ENCODE assay signal across 25 cellular contexts in genomic region chr2:100796499-100797100, GRCh38. TPM values are rescaled to one million over a fixed set of nuclear protein-coding genes. Genes with fewer than 3 reads are reported as not detected.
DNase-seq lines count a peak whose midpoint lies in the region; ATAC-seq, FAIRE-seq and TF ChIP-seq lines count a peak whose summit lies in the region.
"Had no signal": no experiment of that assay in that cellular context is flagged by ENCODE, and none has a peak within 500 bp of the region (broad histone marks: within the 10 kb centered on the region; RNA-seq: fewer than 3 reads in every experiment).

No MANE protein-coding gene starts in this region.

- no peaks in the 10 kb centered on the region for H3K79me2 ChIP-seq in mammary epithelial cell (ENCODE audit: insufficient read depth, low read length)
- no peaks in the 10 kb centered on the region for H3K79me2 ChIP-seq in GM23248 (ENCODE audit: insufficient read depth)

- H4K20me1 ChIP-seq in mammary epithelial cell (ENCODE audit: insufficient read depth, low read length) (no peaks in the 10 kb centered on the region), GM23248 (ENCODE audit: insufficient read depth) (no peaks in the 10 kb centered on the region)

- H3K27me3 ChIP-seq in mammary epithelial cell (ENCODE audit: insufficient read depth, low read length) (no peaks in the 10 kb centered on the region), pancreas (no peaks in the 10 kb centered on the region), GM23248 (replicated peaks; ENCODE audit: insufficient read depth) (no peaks in the 10 kb centered on the region; the same call in 1 of the 2 replicates)
- H3K27me3 ChIP-seq: Peyer's patch had no signal

- ATAC-seq in pancreas, result peak in 3 of 4 donors; percentile 35 to 73 (median 69)
- ATAC-seq: SK-N-SH treated with all-trans-retinoic acid at 6 μM for 48 hours had no signal

- no TSS peak for BruUV-seq in mammary epithelial cell (replicated peaks; lab: Mats Ljungman, UMichigan)

- peak overlapping the region; percentile 35 for H3K4me2 ChIP-seq in mammary epithelial cell (ENCODE audit: insufficient read depth, low read depth, low read length)
- no peak overlapping the region for H3K4me2 ChIP-seq in GM23248 (ENCODE audit: unreplicated experiment)

- intact Hi-C loops in mammary epithelial cell (cut with micrococcal nuclease), result no loop called here
- intact Hi-C loops in pancreas (cut with DNase I), result no loop called here

- CTCF ChIA-PET in mammary epithelial cell (lab: Charles Lee; ENCODE audit: low non-redundant PET), result no interaction called here

- no peak overlapping the region for H3K4me3 ChIP-seq in mammary epithelial cell (replicated peaks in 1 of 3; ENCODE audit: insufficient read depth in 1 of 3, low read depth in 2 of 3, low read length in 3 of 3)
- H3K4me3 ChIP-seq in pancreas, result no peak overlapping the region
- H3K4me3 ChIP-seq in GM23248, result no peak overlapping the region
- H3K4me3 ChIP-seq: HAP-1, Peyer's patch had no signal

- H3K9ac ChIP-seq in mammary epithelial cell (ENCODE audit: insufficient read depth, low read length), result peak overlapping the region; percentile 16
- H3K9ac ChIP-seq in GM23248, result no peak overlapping the region

- H3K4me1 ChIP-seq in mammary epithelial cell (ENCODE audit: insufficient read depth, low read length), result peaks cover 29% of the 10 kb centered on the region
- peaks cover 0 to 2% (median 0%) of the 10 kb centered on the region in 3 donors for H3K4me1 ChIP-seq in pancreas
- H3K4me1 ChIP-seq in GM23248 (ENCODE audit: insufficient read depth), result no peaks in the 10 kb centered on the region
- H3K4me1 ChIP-seq: HAP-1, Peyer's patch had no signal

- H3K9me3 ChIP-seq in mammary epithelial cell (replicated peaks; ENCODE audit: insufficient read depth, low read length) (no peaks in the 10 kb centered on the region), pancreas (no peaks in the 10 kb centered on the region), GM23248 (ENCODE audit: low read depth) (no peaks in the 10 kb centered on the region)
- H3K9me3 ChIP-seq: HAP-1, Peyer's patch had no signal

- H3F3A ChIP-seq in GM23248 (ENCODE audit: insufficient read depth), result no peaks in the 10 kb centered on the region

- no peaks in the 10 kb centered on the region for H3K36me3 ChIP-seq in mammary epithelial cell (ENCODE audit: insufficient read depth, low read length)
- H3K36me3 ChIP-seq in pancreas, result no peaks in the 10 kb centered on the region
- no peaks in the 10 kb centered on the region for H3K36me3 ChIP-seq in GM23248 (ENCODE audit: low read depth)
- H3K36me3 ChIP-seq: HAP-1, Peyer's patch had no signal

- no peaks in the 10 kb centered on the region for H3K9me2 ChIP-seq in GM23248 (ENCODE audit: insufficient read depth)

- H2AFZ ChIP-seq in mammary epithelial cell (ENCODE audit: low read depth, low read length) (peak overlapping the region; percentile 68), GM23248 (no peak overlapping the region)

- dilution Hi-C loops in mammary epithelial cell (cut with HindIII; ENCODE audit: low sequenced_read_pairs), result no loop called here

- H3K27ac ChIP-seq in mammary epithelial cell (ENCODE audit: insufficient read depth, low read depth, low read length) (peak overlapping the region; percentile 95), pancreas (no peak overlapping the region), GM23248 (no peak overlapping the region)
- H3K27ac ChIP-seq: Peyer's patch had no signal

- in situ Hi-C loops in mammary epithelial cell (cut with MboI; ENCODE audit: low sequenced_read_pairs in 2 of 2) (no loop called here), GM23248 (cut with MboI) (no loop called here)

- 0% methylated on average over 5 of the region's 5 CpGs for WGBS in mammary epithelial cell (ENCODE audit: low coverage, missing lambda C conversion rate)
- 67 to 70% methylated on average over 5 of the region's 5 CpGs for WGBS in pancreas, 2 donors
- WGBS in GM23248 (ENCODE audit: low coverage in 1 of 2, low lambda C conversion rate in 2 of 2, missing lambda C conversion rate in 2 of 2), 2 experiments, result 78 to 81% methylated on average over 5 of the region's 5 CpGs

- FAIRE-seq in pancreas (lab: Jason Lieb, UNC), result no peak
- FAIRE-seq: HTR-8/SVneo had no signal

- TF ChIP-seq CTCF in mammary epithelial cell (conservative IDR thresholded peaks at IDR 0.05 in 1 of 2, IDR thresholded peaks at IDR 0.05 in 1 of 2; ENCODE audit: extremely low read depth in 1 of 2, insufficient read depth in 1 of 2, low read depth in 1 of 2, low read length in 2 of 2), result no peak
- no peak for TF ChIP-seq CTCF in pancreas (IDR thresholded peaks at IDR 0.05)

- peak; percentile 23 for DNase-seq in HT1080 (ENCODE audit: low read depth)
- peak; percentile 55 for DNase-seq in SW480 (ENCODE audit: low spot score)
- DNase-seq in mammary epithelial cell, result peak; percentile 85
- DNase-seq in pancreas, result no peak
- no peak for DNase-seq in SK-N-DZ (ENCODE audit: low spot score)
- DNase-seq in kidney tubule cell (ENCODE audit: low spot score), result no peak
- DNase-seq in GM23248, result no peak
- no peak for DNase-seq in NCI-H2227 treated with DMSO at 0.1 percent for 48 hours (lab: John Stamatoyannopoulos, UW)
- DNase-seq: DMS153, DND-41, GOT3, HFFc6, KBM-7, NCI-H1048, NCI-H1417, NCI-H1694 treated with DMSO at 0.1 percent for 48 hours, NCI-H2081, NCI-H226, NCI-H510A, NCI-H69, Peyer's patch, SIG-M5 had no signal

RNA-seq across cellular contexts. Expression of gene NPAS2, which starts 23.3 kb away (rescaled TPM):
- total RNA-seq in HT1080 (2014; rRNA removed; shearing (Covaris generic)), result 41.2 and 63.1 TPM in 2 replicates
- polyA plus RNA-seq in HT1080 (2015; cell fraction: cytosol; rRNA removed), result 115 and 128 TPM in 2 replicates
- 113 and 127 TPM in 2 replicates for polyA plus RNA-seq in HT1080 (2015; cell fraction: nucleus; rRNA removed)
- total RNA-seq in mammary epithelial cell (100 to 1,000 TPM in 1 of 2 donors, 10 to 100 TPM in 1; 81.3 to 116 TPM), pancreas (10 to 100 TPM; 27.2 to 46.3 (median 32.7) TPM)
- polyA plus RNA-seq in mammary epithelial cell (50.5 TPM), pancreas (10 to 100 TPM; 20.6 to 35.3 TPM), GM23248 (2016; fragmentation: Nextera tagmentation; extraction: Ambion mirVana) (3.8 and 4.5 TPM in 2 replicates)
- polyA minus RNA-seq in mammary epithelial cell, result 128 TPM
- polyA plus RNA-seq in SK-N-DZ (2014; cell fraction: cytosol; rRNA removed), result not detected in 2 replicates
- not detected in 2 replicates for polyA plus RNA-seq in SK-N-DZ (2014; cell fraction: nucleus; rRNA removed)
- total RNA-seq in GM23248 (2014; rRNA removed; shearing (Covaris generic)), result 10.8 and 13.7 TPM in 2 replicates

Comparison
In these comparisons a context has a peak if more than half of its experiments do, and no peak if none do; other contexts are left out.
1. DNase-seq: peak in HT1080 (single experiment), SW480 (single experiment) and mammary epithelial cell (single experiment); none in pancreas (0 of 6), SK-N-DZ (single experiment), kidney tubule cell (single experiment), GM23248 (single experiment) and NCI-H2227 treated with DMSO at 0.1 percent for 48 hours (single experiment).